12 cellular contexts compared by ENCODE assay signal in genomic region chr11:74257934-74258553, GRCh38. TPM values are rescaled to one million over a fixed set of nuclear protein-coding genes. Genes with fewer than 3 reads are reported as not detected.
DNase-seq lines count a peak whose midpoint lies in the region; ATAC-seq, FAIRE-seq and TF ChIP-seq lines count a peak whose summit lies in the region.
"Had no signal": no experiment of that assay in that cellular context is flagged by ENCODE, and none has a peak within 500 bp of the region (broad histone marks: within the 10 kb centered on the region; RNA-seq: fewer than 3 reads in every experiment).

No MANE protein-coding gene starts in this region.

- H3K27me3 ChIP-seq in left lung, result no peaks in the 10 kb centered on the region
- no peaks in the 10 kb centered on the region for H3K27me3 ChIP-seq in upper lobe of right lung
- H3K27me3 ChIP-seq: right lobe of liver had no signal

- H3K27me3 Mint-ChIP-seq in chondrocyte (ENCODE audit: low read depth), result no peaks in the 10 kb centered on the region
- peaks cover 3% of the 10 kb centered on the region for H3K27me3 Mint-ChIP-seq in activated CD8-positive, alpha-beta T cell treated with anti-CD3 and anti-CD28 coated beads for 36 hours

- peak; percentile 1 for DNase-seq in NCI-H1694 treated with DMSO at 0.1 percent for 48 hours (lab: John Stamatoyannopoulos, UW)
- no peak for DNase-seq in NCI-H1694 (lab: John Stamatoyannopoulos, UW)
- DNase-seq in chondrocyte (ENCODE audit: low spot score), result no peak
- peak in 1 of 2 donors; percentile 40 for DNase-seq in left lung
- no peak for DNase-seq in upper lobe of right lung
- no peak for DNase-seq in activated CD8-positive, alpha-beta T cell treated with anti-CD3 and anti-CD28 coated beads for 36 hours
- DNase-seq in H54 (ENCODE audit: insufficient read length, low spot score), result no peak
- DNase-seq in NCI-H128 (lab: John Stamatoyannopoulos, UW; ENCODE audit: unreplicated experiment), result no peak
- DNase-seq: activated gamma-delta T cell, Kasumi-1, right lobe of liver had no signal

- no peaks in the 10 kb centered on the region for H3K9me3 Mint-ChIP-seq in chondrocyte (ENCODE audit: low read depth)
- no peaks in the 10 kb centered on the region for H3K9me3 Mint-ChIP-seq in activated CD8-positive, alpha-beta T cell treated with anti-CD3 and anti-CD28 coated beads for 36 hours

- TF ChIP-seq CTCF in chondrocyte (IDR thresholded peaks at IDR 0.05), result no peak
- TF ChIP-seq CTCF in left lung (IDR thresholded peaks at IDR 0.05), result no peak
- TF ChIP-seq CTCF in upper lobe of right lung (IDR thresholded peaks at IDR 0.05), result no peak
- TF ChIP-seq CTCF in activated CD8-positive, alpha-beta T cell treated with anti-CD3 and anti-CD28 coated beads for 36 hours (IDR thresholded peaks at IDR 0.05), result no peak

- TF ChIP-seq POLR2A in H54 (IDR thresholded peaks at IDR 0.05; ENCODE audit: low read depth, low read length), result no peak

- no peaks in the 10 kb centered on the region for H3K4me1 ChIP-seq in left lung
- peaks cover 7% of the 10 kb centered on the region for H3K4me1 ChIP-seq in upper lobe of right lung
- H3K4me1 ChIP-seq: right lobe of liver had no signal

- POLR2A ChIA-PET in activated CD8-positive, alpha-beta T cell treated with anti-CD3 and anti-CD28 coated beads for 36 hours (lab: Charles Lee), result no interaction called here

- H3K27ac Mint-ChIP-seq in chondrocyte (ENCODE audit: unreplicated experiment), result peak overlapping the region; percentile 60
- no peak overlapping the region for H3K27ac Mint-ChIP-seq in activated CD8-positive, alpha-beta T cell treated with anti-CD3 and anti-CD28 coated beads for 36 hours

- peaks cover 16% of the 10 kb centered on the region for H3K36me3 Mint-ChIP-seq in chondrocyte (ENCODE audit: low read depth)
- H3K36me3 Mint-ChIP-seq in activated CD8-positive, alpha-beta T cell treated with anti-CD3 and anti-CD28 coated beads for 36 hours (ENCODE audit: low read depth), result peaks cover 12% of the 10 kb centered on the region

- no peak overlapping the region for H3K4me3 Mint-ChIP-seq in chondrocyte (ENCODE audit: unreplicated experiment)
- no peak overlapping the region for H3K4me3 Mint-ChIP-seq in activated CD8-positive, alpha-beta T cell treated with anti-CD3 and anti-CD28 coated beads for 36 hours

- H3K4me3 ChIP-seq in left lung, result no peak overlapping the region
- no peak overlapping the region for H3K4me3 ChIP-seq in upper lobe of right lung
- H3K4me3 ChIP-seq: right lobe of liver had no signal

- intact Hi-C loops in left lung (cut with DNase I), result loop anchor here (5.0 to 10.0 kb wide), 2 partner anchors 189 to 197 kb away; no protein-coding TSS in a partner anchor
- intact Hi-C loops in upper lobe of right lung (cut with DNase I), result no loop called here
- intact Hi-C loops in activated CD8-positive, alpha-beta T cell treated with anti-CD3 and anti-CD28 coated beads for 36 hours (cut with micrococcal nuclease), result loop anchor here (5.0 kb wide), 2 partner anchors 64 to 189 kb away; no protein-coding TSS in a partner anchor

- peak; percentile 59 for ATAC-seq in left lung
- peak; percentile 15 for ATAC-seq in upper lobe of right lung
- no peak for ATAC-seq in activated CD8-positive, alpha-beta T cell treated with anti-CD3 and anti-CD28 coated beads for 36 hours

- peaks cover 0 to 23% of the 10 kb centered on the region in 2 donors for H3K36me3 ChIP-seq in left lung
- H3K36me3 ChIP-seq in upper lobe of right lung, result peaks cover 21% of the 10 kb centered on the region

- peaks cover 26% of the 10 kb centered on the region for H3K4me1 Mint-ChIP-seq in chondrocyte (ENCODE audit: low read depth)
- H3K4me1 Mint-ChIP-seq in activated CD8-positive, alpha-beta T cell treated with anti-CD3 and anti-CD28 coated beads for 36 hours (ENCODE audit: low read depth), result peaks cover 3% of the 10 kb centered on the region

- H3K9me3 ChIP-seq in left lung (no peaks in the 10 kb centered on the region), upper lobe of right lung (no peaks in the 10 kb centered on the region)
- H3K9me3 ChIP-seq: right lobe of liver had no signal

- CTCF ChIA-PET in activated CD8-positive, alpha-beta T cell treated with anti-CD3 and anti-CD28 coated beads for 36 hours (lab: Charles Lee), result interaction anchor here (1.0 to 1.2 kb wide), 2 partner anchors 192 to 195 kb away, joined by 3 to 4 read pairs; no protein-coding TSS in a partner anchor

- no peak for FAIRE-seq in H54 (lab: Jason Lieb, UNC)
- FAIRE-seq: keratinocyte had no signal

- H3K27ac ChIP-seq in left lung (no peak overlapping the region), upper lobe of right lung (no peak overlapping the region)
- H3K27ac ChIP-seq: right lobe of liver had no signal

RNA-seq across cellular contexts. Expression of gene P4HA3, which starts 53.4 kb away (rescaled TPM):
- 10.9 to 16.6 TPM (median 12.5 TPM) in 3 replicates for total RNA-seq in chondrocyte
- total RNA-seq in left lung, result 10 to 100 TPM in 1 of 2 donors, 1 to 10 TPM in 1; 2.0 to 12.1 TPM
- total RNA-seq in upper lobe of right lung, result 0.96 TPM
- not detected for total RNA-seq in activated CD8-positive, alpha-beta T cell treated with anti-CD3 and anti-CD28 coated beads for 36 hours
